Comparison of ENCODE assay signal across 8 cellular contexts in genomic region chr19:16325161-16325527, GRCh38. TPM values are rescaled to one million over a fixed set of nuclear protein-coding genes. Genes with fewer than 3 reads are reported as not detected.
A peak's percentile ranks its signal among the peaks of the same experiment; 100 is the strongest.
DNase-seq lines count a peak whose midpoint lies in the region; ATAC-seq and TF ChIP-seq lines count a peak whose summit lies in the region.

No MANE protein-coding gene starts in this region.

- H3K4me3 ChIP-seq in cardiac fibroblast (replicated peaks in 1 of 2; ENCODE audit: low read depth in 2 of 2, low read length in 2 of 2) = peak overlapping the region; percentile 53 to 88
- H3K4me3 ChIP-seq in right lobe of liver = peak overlapping the region; percentile 64 to 65 (median 65)
- peak overlapping the region; percentile 98 for H3K4me3 ChIP-seq in thoracic aorta

- H3K9me3 ChIP-seq in right lobe of liver (no peaks in the 10 kb centered on the region), thoracic aorta (no peaks in the 10 kb centered on the region)

- H3K27me3 ChIP-seq in right lobe of liver = no peaks in the 10 kb centered on the region
- H3K27me3 ChIP-seq in thoracic aorta (replicated peaks; ENCODE audit: insufficient read depth) = no peaks in the 10 kb centered on the region

- H3K27ac ChIP-seq in C4-2B = peak overlapping the region; percentile 71
- H3K27ac ChIP-seq in right lobe of liver = peak overlapping the region; percentile 74 to 92 (median 83)
- peak overlapping the region; percentile 99 for H3K27ac ChIP-seq in thoracic aorta

- peak; percentile 77 for DNase-seq in RPMI8226
- no peak for DNase-seq in cardiac fibroblast (ENCODE audit: low read depth in 2 of 2)
- peak in 2 of 3 donors; percentile 66 to 67 for DNase-seq in right lobe of liver
- DNase-seq in thoracic aorta (ENCODE audit: low spot score) = no peak
- no peak for DNase-seq in DMS153 treated with DMSO at 0.1 percent for 48 hours (lab: John Stamatoyannopoulos, UW; ENCODE audit: unreplicated experiment)

- no peaks in the 10 kb centered on the region for H3K4me1 ChIP-seq in right lobe of liver
- H3K4me1 ChIP-seq in thoracic aorta (ENCODE audit: control insufficient read depth in 1 of 2, low read depth in 2 of 2) = peaks cover 17 to 36% of the 10 kb centered on the region in 2 donors

- intact Hi-C loops in right lobe of liver (cut with DNase I) = no loop called here

- no CpG with 5 or more reads among the region's 52 CpGs for WGBS in right lobe of liver (ENCODE audit: insufficient coverage, low coverage, low lambda C conversion rate, missing lambda C conversion rate)

- TF ChIP-seq POLR2A in right lobe of liver (IDR thresholded peaks at IDR 0.05) = no peak

- ATAC-seq in GM21515 (IDR thresholded peaks at IDR 0.05; ENCODE audit: unreplicated experiment) (peak; percentile 4), right lobe of liver (peak; percentile 1 to 18 (median 10)), thoracic aorta (ENCODE audit: insufficient number of reproducible peaks, low FRiP score, low read depth) (no peak), GM19395 (IDR thresholded peaks at IDR 0.05; ENCODE audit: unreplicated experiment) (no peak)

- H3K36me3 ChIP-seq in right lobe of liver (peaks cover 0 to 8% (median 1%) of the 10 kb centered on the region in 4 donors), thoracic aorta (no peaks in the 10 kb centered on the region)

- no peak; the same call in 1 of the 2 replicates for TF ChIP-seq CTCF in C4-2B (conservative IDR thresholded peaks at IDR 0.05)
- no peak for TF ChIP-seq CTCF in cardiac fibroblast (IDR thresholded peaks at IDR 0.05; ENCODE audit: low read depth, low read length)
- TF ChIP-seq CTCF in right lobe of liver (IDR thresholded peaks at IDR 0.05) = peak in 3 of 4 donors; percentile 10 to 23 (median 11)
- TF ChIP-seq CTCF in thoracic aorta (IDR thresholded peaks at IDR 0.05) = no peak

RNA-seq across cellular contexts. Expression of gene KLF2, which starts 0.5 kb away (rescaled TPM):
- total RNA-seq in right lobe of liver = 10 to 100 TPM in 1 of 6 experiments, 1 to 10 TPM in 5; 3.7 to 10.1 (median 4.8) TPM
- 100 to 1,000 TPM in 1 of 2 donors, 10 to 100 TPM in 1; 34.9 to 146 TPM for total RNA-seq in thoracic aorta

Comparison
In these comparisons a context has a peak if more than half of its experiments do, and no peak if none do; other contexts are left out.
1. CTCF ChIP-seq: peak in right lobe of liver (3 of 4); none in C4-2B (single experiment), cardiac fibroblast (single experiment) and thoracic aorta (single experiment).
2. ATAC-seq: peak in GM21515 (single experiment) and right lobe of liver (4 of 4); none in thoracic aorta (single experiment) and GM19395 (single experiment).
3. DNase-seq: peak in RPMI8226 (single experiment) and right lobe of liver (2 of 3); none in cardiac fibroblast (0 of 2), thoracic aorta (single experiment) and DMS153 treated with DMSO at 0.1 percent for 48 hours (single experiment).
4. Peak in every context shown above with its lines, with median percentiles within 50 percentile points of each other: H3K27ac ChIP-seq and H3K4me3 ChIP-seq.